Comparison of ENCODE assay signal across 12 cellular contexts in genomic region chr21:41706678-41707077, GRCh38.
A peak's percentile ranks its signal among the peaks of the same experiment; 100 is the strongest.
DNase-seq lines count a peak whose midpoint lies in the region; ATAC-seq, FAIRE-seq and TF ChIP-seq lines count a peak whose summit lies in the region.
"Had no signal": no experiment of that assay in that cellular context is flagged by ENCODE, and none has a peak within 500 bp of the region (broad histone marks: within the 10 kb centered on the region; RNA-seq: fewer than 3 reads in every experiment).

No MANE protein-coding gene starts in this region.

- H3K9me3 ChIP-seq in endothelial cell of umbilical vein (replicated peaks; ENCODE audit: control insufficient read depth, insufficient read depth, low read length) (no peaks in the 10 kb centered on the region), prostate gland (no peaks in the 10 kb centered on the region)
- H3K9me3 ChIP-seq in CD4-positive, alpha-beta memory T cell (ENCODE audit: control insufficient read depth in 1 of 2, low read length in 2 of 2): no peaks in the 10 kb centered on the region

- CTCF ChIA-PET in endothelial cell of umbilical vein (lab: Charles Lee): no interaction called here
- CTCF ChIA-PET in CD4-positive, alpha-beta memory T cell (lab: Charles Lee; ENCODE audit: partially characterized antibody): no interaction called here

- peaks cover 22 to 43% of the 10 kb centered on the region in 2 donors for H3K27me3 Mint-ChIP-seq in CD4-positive, alpha-beta memory T cell

- H3K4me1 ChIP-seq in endothelial cell of umbilical vein (ENCODE audit: control insufficient read depth, extremely low read depth, insufficient read depth, low read length) (no peaks in the 10 kb centered on the region), prostate gland (replicated peaks) (peaks cover 11% of the 10 kb centered on the region)
- H3K4me1 ChIP-seq in CD4-positive, alpha-beta memory T cell (ENCODE audit: insufficient read depth, low read length): no peaks in the 10 kb centered on the region

- no peak overlapping the region for H3K27ac ChIP-seq in endothelial cell of umbilical vein (ENCODE audit: insufficient read depth, low read depth, low read length)
- peak overlapping the region; percentile 7 to 68 for H3K27ac ChIP-seq in prostate gland
- no peak overlapping the region for H3K27ac ChIP-seq in CD4-positive, alpha-beta memory T cell (ENCODE audit: low read depth, low read length)

- BruUV-seq in endothelial cell of umbilical vein (replicated peaks; lab: Mats Ljungman, UMichigan): no TSS peak

- H3K27me3 ChIP-seq in endothelial cell of umbilical vein (ENCODE audit: control insufficient read depth in 2 of 2, insufficient read depth in 2 of 2, low read length in 2 of 2) (peaks cover 2 to 5% of the 10 kb centered on the region in 2 experiments), prostate gland (replicated peaks; ENCODE audit: insufficient read depth) (no peaks in the 10 kb centered on the region)
- no peaks in the 10 kb centered on the region for H3K27me3 ChIP-seq in CD4-positive, alpha-beta memory T cell (ENCODE audit: insufficient read depth, low read length)

- no peak overlapping the region for H3K9ac ChIP-seq in endothelial cell of umbilical vein (replicated peaks; ENCODE audit: extremely low read depth, insufficient read depth, low read length)

- H3K4me3 ChIP-seq in endothelial cell of umbilical vein (replicated peaks in 1 of 3; ENCODE audit: insufficient read depth in 1 of 3, low read depth in 1 of 3, low read length in 3 of 3) (no peak overlapping the region), prostate gland (no peak overlapping the region)
- no peak overlapping the region for H3K4me3 ChIP-seq in CD4-positive, alpha-beta memory T cell (ENCODE audit: low read length in 2 of 2)

- intact Hi-C loops in endothelial cell of umbilical vein (cut with micrococcal nuclease) (no loop called here), prostate gland (cut with DNase I) (no loop called here)
- intact Hi-C loops in CD4-positive, alpha-beta memory T cell (cut with micrococcal nuclease): no loop called here

- no peaks in the 10 kb centered on the region for H3K9me1 ChIP-seq in endothelial cell of umbilical vein (replicated peaks; ENCODE audit: control insufficient read depth, extremely low read depth, insufficient read depth, low read length)

- dilution Hi-C loops in endothelial cell of umbilical vein (cut with MboI; ENCODE audit: extremely low pct_ligation_motif_present, low sequenced_read_pairs): no loop called here

- peak; percentile 29 for DNase-seq in activated CD4-positive, alpha-beta T cell treated with anti-CD3 and anti-CD28 coated beads for 48 hours
- DNase-seq in activated CD4-positive, alpha-beta T cell treated with anti-CD3 and anti-CD28 coated beads for 4 hours: no peak
- DNase-seq in NCI-H2029 treated with DMSO at 0.1 percent for 48 hours (lab: John Stamatoyannopoulos, UW) (peak; percentile 52), endothelial cell of umbilical vein (ENCODE audit: low read depth, low spot score) (peak; percentile 5), prostate gland (ENCODE audit: low spot score) (no peak), NCI-H187 (lab: John Stamatoyannopoulos, UW) (no peak)
- no peak for DNase-seq in CD4-positive, alpha-beta memory T cell
- DNase-seq: hippocampal formation, NCI-H2171 had no signal

- TF ChIP-seq POLR2A in endothelial cell of umbilical vein (IDR thresholded peaks at IDR 0.05; ENCODE audit: low read depth, low read length) (no peak), prostate gland (IDR thresholded peaks at IDR 0.05) (no peak)

- H2AFZ ChIP-seq in endothelial cell of umbilical vein (ENCODE audit: low read depth, low read length): no peak overlapping the region

- no peaks in the 10 kb centered on the region for H4K20me1 ChIP-seq in endothelial cell of umbilical vein (replicated peaks; ENCODE audit: control insufficient read depth, extremely low read depth, insufficient read depth, low read length)

- H3K9me3 Mint-ChIP-seq in CD4-positive, alpha-beta memory T cell: peaks cover 0 to 11% (median 5%) of the 10 kb centered on the region in 8 donors

- no peak overlapping the region for H3K27ac Mint-ChIP-seq in CD4-positive, alpha-beta memory T cell
- H3K27ac Mint-ChIP-seq: nephron had no signal

- no peaks in the 10 kb centered on the region for H3K79me2 ChIP-seq in endothelial cell of umbilical vein (ENCODE audit: control insufficient read depth, insufficient read depth, low read length)

- no peak for FAIRE-seq in endothelial cell of umbilical vein (lab: Jason Lieb, UNC)
- FAIRE-seq: HTR-8/SVneo had no signal

- H3K36me3 ChIP-seq in endothelial cell of umbilical vein (ENCODE audit: control insufficient read depth in 2 of 2, extremely low read depth in 1 of 2, insufficient read depth in 2 of 2, low read length in 2 of 2) (no peaks in the 10 kb centered on the region), prostate gland (no peaks in the 10 kb centered on the region)
- no peaks in the 10 kb centered on the region for H3K36me3 ChIP-seq in CD4-positive, alpha-beta memory T cell (ENCODE audit: insufficient read depth, low read length)

- no peak for ATAC-seq in GM21619 (IDR thresholded peaks at IDR 0.05; ENCODE audit: unreplicated experiment)

- WGBS in prostate gland: 69% methylated on average over 3 of the region's 3 CpGs

- POLR2A ChIA-PET in endothelial cell of umbilical vein (lab: Charles Lee): no interaction called here
- POLR2A ChIA-PET in CD4-positive, alpha-beta memory T cell (lab: Charles Lee; ENCODE audit: partially characterized antibody): no interaction called here

- H3K4me2 ChIP-seq in endothelial cell of umbilical vein (ENCODE audit: insufficient read depth, low read length): no peak overlapping the region

- TF ChIP-seq CTCF in endothelial cell of umbilical vein (IDR thresholded peaks at IDR 0.05; ENCODE audit: extremely low read depth in 1 of 2, insufficient read depth in 1 of 2, low read depth in 1 of 2, low read length in 2 of 2) (no peak), prostate gland (IDR thresholded peaks at IDR 0.05) (no peak)

- no peak overlapping the region for H3K4me3 Mint-ChIP-seq in CD4-positive, alpha-beta memory T cell
- H3K4me3 Mint-ChIP-seq: nephron had no signal

- H3K36me3 Mint-ChIP-seq in CD4-positive, alpha-beta memory T cell: no peaks in the 10 kb centered on the region

- no peaks in the 10 kb centered on the region for H3K4me1 Mint-ChIP-seq in CD4-positive, alpha-beta memory T cell

TF ChIP-seq in endothelial cell of umbilical vein, 7 proteins besides CTCF, POLR2A, EP300 and RAD21:
- TF ChIP-seq JUN (IDR thresholded peaks at IDR 0.05; ENCODE audit: borderline replicate concordance, insufficient read depth, insufficient read length, low read depth) (no peak), FOS (IDR thresholded peaks at IDR 0.05; ENCODE audit: borderline replicate concordance, insufficient read depth, low read length) (no peak), EZH2 (IDR thresholded peaks at IDR 0.05; ENCODE audit: borderline replicate concordance, low read depth, low read length, severe bottlenecking) (no peak), MAX (IDR thresholded peaks at IDR 0.05; ENCODE audit: insufficient read depth, insufficient read length) (no peak), GATA2 (IDR thresholded peaks at IDR 0.05; ENCODE audit: insufficient read depth, insufficient read length, low read depth, low read length) (no peak), POLR2AphosphoS5 (IDR thresholded peaks at IDR 0.05; ENCODE audit: insufficient read depth, low read depth, low read length) (no peak), MYC (IDR thresholded peaks at IDR 0.05; ENCODE audit: low read depth, low read length) (no peak)

Comparison
In these comparisons a context has a peak if more than half of its experiments do, and no peak if none do; other contexts are left out.
1. DNase-seq: peak in activated CD4-positive, alpha-beta T cell treated with anti-CD3 and anti-CD28 coated beads for 48 hours (single experiment), NCI-H2029 treated with DMSO at 0.1 percent for 48 hours (single experiment) and endothelial cell of umbilical vein (single experiment); none in activated CD4-positive, alpha-beta T cell treated with anti-CD3 and anti-CD28 coated beads for 4 hours (0 of 2), prostate gland (single experiment), NCI-H187 (0 of 2) and CD4-positive, alpha-beta memory T cell (0 of 5).
2. H3K27ac ChIP-seq: peak in prostate gland (2 of 2); none in endothelial cell of umbilical vein (single experiment) and CD4-positive, alpha-beta memory T cell (single experiment).